ENCODE assay signal across 14 cellular contexts in the genomic region with DNA sequence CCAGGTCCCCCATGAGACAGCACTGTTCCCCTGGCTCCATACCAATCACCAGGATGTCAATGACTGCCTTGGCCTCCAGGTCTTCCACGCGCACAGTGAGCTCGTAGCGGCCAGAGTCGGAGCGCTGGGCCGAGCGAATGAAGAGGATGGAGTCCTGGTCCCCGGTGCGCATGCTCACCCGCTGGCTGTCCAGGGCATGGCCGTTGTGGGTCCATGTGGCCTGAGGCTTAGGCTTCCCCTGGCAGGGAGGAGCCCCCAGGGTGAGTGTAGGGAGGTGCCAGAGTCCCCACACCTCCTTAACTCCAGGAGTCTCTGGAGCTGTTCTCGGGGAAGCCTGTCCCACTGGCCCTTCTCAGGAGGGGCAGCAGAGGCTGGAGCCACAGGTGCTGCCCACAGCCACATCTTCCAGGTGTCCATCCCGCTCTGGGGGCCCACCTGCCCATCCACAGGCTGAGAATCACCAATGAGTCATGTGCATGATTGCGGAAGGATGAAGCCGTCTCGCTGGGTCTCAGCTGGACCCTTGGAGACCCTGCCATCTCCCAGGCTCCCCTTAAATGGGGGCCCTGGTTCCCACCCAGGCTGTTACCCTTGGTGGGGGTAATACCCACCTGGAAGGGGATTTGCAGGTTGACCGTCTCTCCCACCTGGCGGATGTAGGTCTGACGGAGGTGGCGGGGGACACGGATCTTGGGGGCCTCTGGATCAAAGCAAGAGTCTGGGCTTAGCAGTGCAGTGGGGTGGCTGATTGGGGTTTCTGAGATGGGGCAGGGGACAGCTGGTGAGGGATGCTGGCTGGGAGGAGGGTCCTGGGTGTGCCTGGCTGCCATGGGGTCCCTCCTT. TPM values are rescaled to one million over a fixed set of nuclear protein-coding genes. Genes with fewer than 3 reads are reported as not detected.
DNase-seq lines count a peak whose midpoint lies in the region; ATAC-seq, FAIRE-seq and TF ChIP-seq lines count a peak whose summit lies in the region.
"Had no signal": no experiment of that assay in that cellular context is flagged by ENCODE, and none has a peak within 500 bp of the region (broad histone marks: within the 10 kb centered on the region; RNA-seq: fewer than 3 reads in every experiment).

No MANE protein-coding gene starts in this region.

- DNase-seq in Caco-2: no peak
- no peak for DNase-seq in K562 (ENCODE audit: extremely low read depth in 1 of 4, low spot score in 3 of 4)
- peak; percentile 67 for DNase-seq in spleen
- no peak for DNase-seq in activated gamma-delta T cell treated with Interleukin-2 at 50 U/mL for 16 hours
- DNase-seq in GM13977 (ENCODE audit: low spot score): no peak
- no peak for DNase-seq in lower lobe of right lung
- DNase-seq: NCI-H1417 treated with DMSO at 0.1 percent for 48 hours had no signal

- no peak overlapping the region for H3K4me3 ChIP-seq in Caco-2 (ENCODE audit: low read depth, low read length)
- no peak overlapping the region for H3K4me3 ChIP-seq in K562
- no peak overlapping the region for H3K4me3 ChIP-seq in spleen
- no peak overlapping the region for H3K4me3 ChIP-seq in lower lobe of right lung
- H3K4me3 ChIP-seq: PC-9, SJSA1 had no signal

- H3K9me1 ChIP-seq in K562 (ENCODE audit: control insufficient read depth, insufficient read depth, low read length): no peaks in the 10 kb centered on the region

- TF ChIP-seq POLR2A in K562 (conservative IDR thresholded peaks at IDR 0.05) (no peak), spleen (IDR thresholded peaks at IDR 0.05) (no peak)

- intact Hi-C loops in Caco-2 (cut with micrococcal nuclease; ENCODE audit: unreplicated experiment) (loop anchor here (2.0 to 5.0 kb wide), 2 partner anchors 44 to 133 kb away; a partner anchor contains a TSS), K562 (cut with micrococcal nuclease) (loop anchor here (1.0 kb wide), 2 partner anchors 53 to 132 kb away; no protein-coding TSS in a partner anchor), spleen (cut with DNase I; ENCODE audit: low total_unique reads) (no loop called here), lower lobe of right lung (cut with DNase I) (no loop called here)

- H3K27me3 Mint-ChIP-seq in Caco-2 (ENCODE audit: insufficient read depth, unreplicated experiment): no peaks in the 10 kb centered on the region
- H3K27me3 Mint-ChIP-seq in nephron (ENCODE audit: low read depth): peaks cover 14% of the 10 kb centered on the region

- WGBS in K562 (ENCODE audit: insufficient coverage, low coverage, missing lambda C conversion rate): 6% methylated on average over 22 of the region's 22 CpGs
- 91 to 94% (median 93%) methylated on average over 17 to 22 of the region's 22 CpGs for WGBS in spleen, 5 donors

- no peak overlapping the region for H3K9ac ChIP-seq in K562 (ENCODE audit: insufficient read depth in 1 of 2, low read depth in 2 of 2, low read length in 2 of 2)

- POLR2A ChIA-PET in Caco-2 (lab: Charles Lee) (no interaction called here), K562 (lab: Yijun Ruan, JAX) (interaction anchor here (0.5 to 1.5 kb wide), 6 partner anchors 9 to 1582 kb away, joined by 3 to 5 read pairs (median 3); no protein-coding TSS in a partner anchor)

- in situ Hi-C loops in K562 (cut with MboI) (no loop called here), GM13977 (cut with MboI; ENCODE audit: low pct_unique_long_range_greater_than_20kb, low sequenced_read_pairs, unreplicated experiment) (no loop called here)

- H3K9me3 ChIP-seq in Caco-2 (no peaks in the 10 kb centered on the region), K562 (replicated peaks; ENCODE audit: control insufficient read depth, insufficient read depth, low read depth, low read length) (no peaks in the 10 kb centered on the region), spleen (no peaks in the 10 kb centered on the region), lower lobe of right lung (no peaks in the 10 kb centered on the region)
- H3K9me3 ChIP-seq: SJSA1 had no signal

- no peaks in the 10 kb centered on the region for H3K79me2 ChIP-seq in K562 (ENCODE audit: control insufficient read depth, insufficient read depth, low read length)

- H3K4me1 Mint-ChIP-seq in Caco-2 (ENCODE audit: low read depth, unreplicated experiment) (peaks cover 65% of the 10 kb centered on the region), nephron (peaks cover 30% of the 10 kb centered on the region)

- BruUV-seq in Caco-2 (replicated peaks; lab: Mats Ljungman, UMichigan): no TSS peak
- BruUV-seq in K562 (replicated peaks; lab: Mats Ljungman, UMichigan): no TSS peak

- H3K27me3 ChIP-seq in Caco-2 (replicated peaks; ENCODE audit: control insufficient read depth, insufficient read depth, low read length) (no peaks in the 10 kb centered on the region), K562 (ENCODE audit: control insufficient read depth in 2 of 2, insufficient read depth in 2 of 2, low read length in 2 of 2) (peaks cover 10 to 64% of the 10 kb centered on the region in 2 experiments; a peak in 4 of 5 replicates), spleen (replicated peaks in 1 of 7) (peaks cover 0 to 48% (median 0%) of the 10 kb centered on the region in 7 donors), lower lobe of right lung (ENCODE audit: low read depth) (no peaks in the 10 kb centered on the region)
- H3K27me3 ChIP-seq: SJSA1 had no signal

- H3K4me2 ChIP-seq in K562 (ENCODE audit: insufficient read depth, low read length): no peak overlapping the region
- H3K4me2 ChIP-seq: PC-9 had no signal

- peak overlapping the region; percentile 86 for H3K27ac Mint-ChIP-seq in Caco-2 (ENCODE audit: unreplicated experiment)
- H3K27ac Mint-ChIP-seq in nephron: peak overlapping the region in 1 of 3 experiments; percentile 72

- H3K36me3 Mint-ChIP-seq in Caco-2 (ENCODE audit: insufficient read depth, unreplicated experiment): peaks cover 50% of the 10 kb centered on the region
- no peaks in the 10 kb centered on the region for H3K36me3 Mint-ChIP-seq in nephron (ENCODE audit: low read depth)
- H3K36me3 Mint-ChIP-seq: CD14-positive monocyte had no signal

- no peaks in the 10 kb centered on the region for H3K36me3 ChIP-seq in Caco-2 (ENCODE audit: control insufficient read depth, insufficient read depth, low read length)
- no peaks in the 10 kb centered on the region for H3K36me3 ChIP-seq in K562 (ENCODE audit: control insufficient read depth, insufficient read depth, low read length)
- H3K36me3 ChIP-seq in spleen: no peaks in the 10 kb centered on the region
- H3K36me3 ChIP-seq in lower lobe of right lung: no peaks in the 10 kb centered on the region
- H3K36me3 ChIP-seq: SJSA1 had no signal

- ATAC-seq in K562 (no peak), lower lobe of right lung (no peak)

- H3K4me3 Mint-ChIP-seq in Caco-2 (ENCODE audit: unreplicated experiment) (no peak overlapping the region), nephron (peak overlapping the region in 2 of 3 experiments; percentile 78 to 94)

- no peak for TF ChIP-seq RAD21 in K562 (CRISPR knock-in tag; conservative IDR thresholded peaks at IDR 0.05 in 1 of 2, IDR thresholded peaks at IDR 0.05 in 1 of 2)

- TF ChIP-seq EP300 in K562 (IDR thresholded peaks at IDR 0.05; ENCODE audit: low read length): no peak

- H3K9me3 Mint-ChIP-seq in Caco-2 (ENCODE audit: unreplicated experiment): no peaks in the 10 kb centered on the region
- no peaks in the 10 kb centered on the region for H3K9me3 Mint-ChIP-seq in nephron

- no peak for FAIRE-seq in K562 (lab: Jason Lieb, UNC)

- no peak for TF ChIP-seq CTCF in Caco-2 (IDR thresholded peaks at IDR 0.05; ENCODE audit: insufficient read depth in 1 of 2, low read depth in 1 of 2, low read length in 1 of 2, severe bottlenecking in 1 of 2, unreplicated experiment in 1 of 2)
- no peak for TF ChIP-seq CTCF in K562 (IDR thresholded peaks at IDR 0.05 in 2 of 3, conservative IDR thresholded peaks at IDR 0.05 in 1 of 3; ENCODE audit: insufficient read depth in 2 of 3, low read depth in 1 of 3, low read length in 3 of 3)
- no peak for TF ChIP-seq CTCF in nephron (IDR thresholded peaks at IDR 0.05; ENCODE audit: unreplicated experiment in 3 of 3)
- TF ChIP-seq CTCF in spleen (IDR thresholded peaks at IDR 0.05 in 8 of 11, conservative IDR thresholded peaks at IDR 0.05 in 3 of 11): no peak
- TF ChIP-seq CTCF in GM13977 (IDR thresholded peaks at IDR 0.05; ENCODE audit: extremely low read depth, insufficient read depth, missing control alignments): no peak
- TF ChIP-seq CTCF in lower lobe of right lung (IDR thresholded peaks at IDR 0.05): no peak

- H3K27ac ChIP-seq in K562 (ENCODE audit: extremely low read depth, low read depth, low read length) (no peak overlapping the region), spleen (no peak overlapping the region), lower lobe of right lung (no peak overlapping the region)
- H3K27ac ChIP-seq: HL-60, PC-9, SJSA1 had no signal

- no peak overlapping the region for H2AFZ ChIP-seq in K562 (ENCODE audit: low read depth, low read length)
- H2AFZ ChIP-seq: PC-9 had no signal

- H3K4me1 ChIP-seq in Caco-2 (peaks cover 66% of the 10 kb centered on the region), K562 (replicated peaks in 1 of 2; ENCODE audit: control insufficient read depth in 2 of 2, insufficient read depth in 2 of 2, low read length in 2 of 2) (peaks cover 0 to 11% of the 10 kb centered on the region in 2 experiments; a peak in 1 of 5 replicates), spleen (peaks cover 0 to 46% (median 14%) of the 10 kb centered on the region in 6 donors), lower lobe of right lung (peaks cover 13% of the 10 kb centered on the region)
- H3K4me1 ChIP-seq: SJSA1 had no signal

- CTCF ChIA-PET in Caco-2 (lab: Charles Lee) (interaction anchor here (0.6 to 2.8 kb wide), 10 partner anchors 17 to 1730 kb away, joined by 3 to 14 read pairs (median 4); no protein-coding TSS in a partner anchor), K562 (lab: Yijun Ruan, JAX; ENCODE audit: low intra/inter-chr PET ratio) (interaction anchor here (0.6 to 3.5 kb wide), 5 partner anchors 33 to 132 kb away, joined by 3 to 27 read pairs (median 6); no protein-coding TSS in a partner anchor)

- peaks cover 24% of the 10 kb centered on the region; the same call in 1 of the 2 replicates for H4K20me1 ChIP-seq in K562 (replicated peaks; ENCODE audit: control insufficient read depth, insufficient read depth, low read length)

RNA-seq across cellular contexts. Expression of a gene that starts 4.1 kb away (rescaled TPM):
- total RNA-seq in Caco-2 (2022): 19.7 and 25.9 TPM in 2 replicates
- not detected in 2 replicates for total RNA-seq in K562 (2011; cell fraction: chromatin; rRNA removed; ENCODE audit: low replicate concordance)
- total RNA-seq in K562 (2011; cell fraction: nucleolus; rRNA removed): not detected in 2 replicates
- not detected in 2 replicates for total RNA-seq in K562 (2011; cell fraction: nucleoplasm; rRNA removed)
- total RNA-seq in K562 (2014; rRNA removed): not detected in 2 replicates
- total RNA-seq in K562 (2014; rRNA removed; fragmentation: Illumina TruSeq; extraction: Trizol): not detected in 2 replicates
- not detected in 2 replicates for total RNA-seq in K562 (2015; rRNA removed; fragmentation: Illumina TruSeq; extraction: Trizol)
- total RNA-seq in K562 (2021): not detected in 2 replicates
- not detected in 2 replicates for polyA plus RNA-seq in K562 (2011; rRNA removed)
- not detected in 2 replicates for polyA plus RNA-seq in K562 (2011; cell fraction: cytosol; rRNA removed)
- not detected in 2 replicates for polyA plus RNA-seq in K562 (2011; cell fraction: nucleus; rRNA removed)
- polyA plus RNA-seq in K562 (2012): not detected in 2 replicates
- polyA plus RNA-seq in K562 (2014; fragmentation: Illumina TruSeq; extraction: Trizol): not detected in 2 replicates
- not detected for polyA plus RNA-seq in K562 (2014; fragmentation: Nextera tagmentation; extraction: Ambion mirVana)
- 0.13 TPM in 1 of 2 replicates, not detected in the other for polyA plus RNA-seq in K562 (2014; rRNA removed)
- polyA minus RNA-seq in K562 (2011; rRNA and poly(A)+ RNA removed): not detected in 2 replicates
- not detected in 2 replicates for polyA minus RNA-seq in K562 (2011; cell fraction: cytosol; rRNA and poly(A)+ RNA removed)
- not detected in 2 replicates for polyA minus RNA-seq in K562 (2011; cell fraction: nucleus; rRNA and poly(A)+ RNA removed)
- 1 to 10 TPM in 1 of 7 donors, under 1 TPM in 3, not detected in 3; 0.32 to 2.7 (median 0.74) TPM for total RNA-seq in spleen
- polyA plus RNA-seq in spleen: under 1 TPM; 0.09 to 0.23 (median 0.22) TPM
- total RNA-seq in lower lobe of right lung: not detected
- total RNA-seq: A673, NCI-H460, PC-9, SJSA1 had no signal

RNA-seq across cellular contexts. Expression of a gene that starts 14.9 kb away (rescaled TPM):
- total RNA-seq in Caco-2 (2022) (199 and 235 TPM in 2 replicates), K562 (2014; rRNA removed) (not detected in 2 replicates), K562 (2014; rRNA removed; fragmentation: Illumina TruSeq; extraction: Trizol) (not detected in 2 replicates), K562 (2015; rRNA removed; fragmentation: Illumina TruSeq; extraction: Trizol) (not detected in 2 replicates), K562 (2021) (not detected in 2 replicates), spleen (10 to 100 TPM in 4 of 7 donors, 1 to 10 TPM in 3; 7.1 to 41.2 (median 15.2) TPM), lower lobe of right lung (22.2 TPM)
- total RNA-seq in K562 (2011; cell fraction: chromatin; rRNA removed; ENCODE audit: low replicate concordance): not detected in 2 replicates
- total RNA-seq in K562 (2011; cell fraction: nucleolus; rRNA removed): not detected in 2 replicates
- total RNA-seq in K562 (2011; cell fraction: nucleoplasm; rRNA removed): not detected in 2 replicates
- polyA plus RNA-seq in K562 (2011; rRNA removed) (not detected in 2 replicates), K562 (2014; fragmentation: Illumina TruSeq; extraction: Trizol) (not detected in 2 replicates), K562 (2014; fragmentation: Nextera tagmentation; extraction: Ambion mirVana) (not detected), K562 (2014; rRNA removed) (not detected in 2 replicates), spleen (10 to 100 TPM in 2 of 3 donors, 1 to 10 TPM in 1; 2.7 to 40.8 (median 15.7) TPM)
- polyA plus RNA-seq in K562 (2011; cell fraction: cytosol; rRNA removed): not detected in 2 replicates
- not detected in 2 replicates for polyA plus RNA-seq in K562 (2011; cell fraction: nucleus; rRNA removed)
- 0.22 TPM in 1 of 2 replicates, not detected in the other for polyA plus RNA-seq in K562 (2012)
- polyA minus RNA-seq in K562 (2011; rRNA and poly(A)+ RNA removed): not detected in 2 replicates
- polyA minus RNA-seq in K562 (2011; cell fraction: cytosol; rRNA and poly(A)+ RNA removed): not detected in 2 replicates
- not detected in 2 replicates for polyA minus RNA-seq in K562 (2011; cell fraction: nucleus; rRNA and poly(A)+ RNA removed)
- total RNA-seq: A673, NCI-H460, PC-9, SJSA1 had no signal

RNA-seq across cellular contexts. Expression of a gene that starts 44.0 kb away (rescaled TPM):
- total RNA-seq in Caco-2 (2022): 46.0 and 50.4 TPM in 2 replicates
- not detected in 2 replicates for total RNA-seq in K562 (2011; cell fraction: chromatin; rRNA removed; ENCODE audit: low replicate concordance)
- not detected in 2 replicates for total RNA-seq in K562 (2011; cell fraction: nucleolus; rRNA removed)
- total RNA-seq in K562 (2011; cell fraction: nucleoplasm; rRNA removed): not detected in 2 replicates
- total RNA-seq in K562 (2014; rRNA removed): not detected in 2 replicates
- not detected in 2 replicates for total RNA-seq in K562 (2014; rRNA removed; fragmentation: Illumina TruSeq; extraction: Trizol)
- not detected in 2 replicates for total RNA-seq in K562 (2015; rRNA removed; fragmentation: Illumina TruSeq; extraction: Trizol)
- not detected in 2 replicates for total RNA-seq in K562 (2021)
- polyA plus RNA-seq in K562 (2011; rRNA removed): not detected in 2 replicates
- polyA plus RNA-seq in K562 (2011; cell fraction: cytosol; rRNA removed): not detected in 2 replicates
- not detected in 2 replicates for polyA plus RNA-seq in K562 (2011; cell fraction: nucleus; rRNA removed)
- 0.12 TPM in 1 of 2 replicates, not detected in the other for polyA plus RNA-seq in K562 (2012)
- not detected in 2 replicates for polyA plus RNA-seq in K562 (2014; fragmentation: Illumina TruSeq; extraction: Trizol)
- polyA plus RNA-seq in K562 (2014; fragmentation: Nextera tagmentation; extraction: Ambion mirVana): not detected
- polyA plus RNA-seq in K562 (2014; rRNA removed): not detected in 2 replicates
- polyA minus RNA-seq in K562 (2011; rRNA and poly(A)+ RNA removed): not detected in 2 replicates
- polyA minus RNA-seq in K562 (2011; cell fraction: cytosol; rRNA and poly(A)+ RNA removed): not detected in 2 replicates
- not detected in 2 replicates for polyA minus RNA-seq in K562 (2011; cell fraction: nucleus; rRNA and poly(A)+ RNA removed)
- total RNA-seq in spleen: 10 to 100 TPM in 3 of 7 donors, 1 to 10 TPM in 4; 3.7 to 13.5 (median 8.5) TPM
- polyA plus RNA-seq in spleen: 1 to 10 TPM in 2 of 3 donors, under 1 TPM in 1; 0.37 to 3.2 (median 1.0) TPM
- 4.1 TPM for total RNA-seq in lower lobe of right lung
- total RNA-seq: SJSA1 had no signal

RNA-seq across cellular contexts. Expression of a gene that starts 57.9 kb away (rescaled TPM):
- total RNA-seq in Caco-2 (2022): not detected in 2 replicates
- 0.12 TPM in 1 of 2 replicates, not detected in the other for total RNA-seq in K562 (2011; cell fraction: chromatin; rRNA removed; ENCODE audit: low replicate concordance)
- total RNA-seq in K562 (2011; cell fraction: nucleolus; rRNA removed): not detected in 2 replicates
- total RNA-seq in K562 (2011; cell fraction: nucleoplasm; rRNA removed): 0.08 TPM in 1 of 2 replicates, not detected in the other
- not detected in 2 replicates for total RNA-seq in K562 (2014; rRNA removed)
- not detected in 2 replicates for total RNA-seq in K562 (2014; rRNA removed; fragmentation: Illumina TruSeq; extraction: Trizol)
- not detected in 2 replicates for total RNA-seq in K562 (2015; rRNA removed; fragmentation: Illumina TruSeq; extraction: Trizol)
- total RNA-seq in K562 (2021): not detected in 2 replicates
- polyA plus RNA-seq in K562 (2011; rRNA removed): not detected in 2 replicates
- not detected in 2 replicates for polyA plus RNA-seq in K562 (2011; cell fraction: cytosol; rRNA removed)
- polyA plus RNA-seq in K562 (2011; cell fraction: nucleus; rRNA removed): 0.03 and 0.18 TPM in 2 replicates
- not detected in 2 replicates for polyA plus RNA-seq in K562 (2012)
- not detected in 2 replicates for polyA plus RNA-seq in K562 (2014; fragmentation: Illumina TruSeq; extraction: Trizol)
- polyA plus RNA-seq in K562 (2014; fragmentation: Nextera tagmentation; extraction: Ambion mirVana): not detected
- not detected in 2 replicates for polyA plus RNA-seq in K562 (2014; rRNA removed)
- polyA minus RNA-seq in K562 (2011; rRNA and poly(A)+ RNA removed): 0.04 TPM in 1 of 2 replicates, not detected in the other
- polyA minus RNA-seq in K562 (2011; cell fraction: cytosol; rRNA and poly(A)+ RNA removed): not detected in 2 replicates
- polyA minus RNA-seq in K562 (2011; cell fraction: nucleus; rRNA and poly(A)+ RNA removed): 0.11 TPM in 1 of 2 replicates, not detected in the other
- total RNA-seq in spleen: 10 to 100 TPM in 2 of 7 donors, 1 to 10 TPM in 5; 2.2 to 31.0 (median 7.8) TPM
- 100 to 1,000 TPM in 1 of 3 donors, 1 to 10 TPM in 2; 2.0 to 165 (median 2.2) TPM for polyA plus RNA-seq in spleen
- total RNA-seq in lower lobe of right lung: 225 TPM
- total RNA-seq: A673, NCI-H460, PC-9, SJSA1 had no signal

Comparison
In these comparisons a context has a peak if more than half of its experiments do, and no peak if none do; other contexts are left out.
1. RNA of a gene that starts 14.9 kb away (total RNA-seq): 199 to 235 TPM in Caco-2, 22.2 TPM in lower lobe of right lung (single experiment) and 7.1 to 41.2 TPM in spleen; not detected in K562; every median in the first group is over 4 times any median in the second.
2. intact Hi-C loops: an anchor here in Caco-2 (2.0 to 5.0 kb wide) and K562 (1.0 kb wide); none called in spleen and lower lobe of right lung.